ENCODE assay signal across 29 cellular contexts in genomic region chr12:63226792-63227463, GRCh38.
"Had no signal": no experiment of that assay in that cellular context is flagged by ENCODE, and none has a peak within 500 bp of the region (broad histone marks: within the 10 kb centered on the region; RNA-seq: fewer than 3 reads in every experiment).

No MANE protein-coding gene starts in this region.

- H3K4me3 ChIP-seq: ascending aorta, cardiac muscle cell had no signal

- FAIRE-seq: bronchial epithelial cell had no signal

- H3K4me1 ChIP-seq: ascending aorta had no signal

- H3K36me3 ChIP-seq: ascending aorta, cardiac muscle cell had no signal

- H3K9me3 ChIP-seq: ascending aorta had no signal

- H3K27ac ChIP-seq: ascending aorta, cardiac muscle cell, VCaP had no signal

- DNase-seq: activated B cell treated with CpG ODN at 0.5 μM for 24 hours; activated CD4-positive, alpha-beta memory T cell treated with anti-CD3 and anti-CD28 coated beads for 36 hours; activated CD4-positive, alpha-beta T cell treated with anti-CD3 and anti-CD28 coated beads for 4 hours; activated CD4-positive, alpha-beta T cell treated with anti-CD3 and anti-CD28 coated beads, Interleukin-2, amount 10 ng/mL, durations not matched to agents 24 days and 14 days; activated CD4-positive, alpha-beta T cell treated with anti-CD3 and anti-CD28 coated beads, Interleukin-2, amount 50 U/mL, for 1 hour; activated CD4-positive, alpha-beta T cell treated with anti-CD3 and anti-CD28 coated beads, Interleukin-2, amount 50 U/mL, for 4 hours; activated CD4-positive, CD25-positive, alpha-beta regulatory T cell treated with anti-CD3 and anti-CD28 coated beads, Interleukin-2, amount 50 U/mL, for 72 hours; activated CD8-positive, alpha-beta memory T cell treated with anti-CD3 and anti-CD28 coated beads for 24 hours; activated CD8-positive, alpha-beta memory T cell treated with anti-CD3 and anti-CD28 coated beads, Interleukin-2, amount 10 ng/mL, durations not matched to agents 7 days and 5 days; activated CD8-positive, alpha-beta memory T cell treated with anti-CD3 and anti-CD28 coated beads, Interleukin-2, amount 50 U/mL, for 48 hours; activated CD8-positive, alpha-beta T cell treated with anti-CD3 and anti-CD28 coated beads for 36 hours; activated effector memory CD4-positive, alpha-beta T cell treated with Interleukin-2 at 50 U/mL for 16 hours; activated gamma-delta T cell; activated naive CD4-positive, alpha-beta T cell treated with anti-CD3 and anti-CD28 coated beads, Interleukin-2, amount 10 ng/mL, durations not matched to agents 7 days and 5 days; activated naive CD4-positive, alpha-beta T cell treated with Interleukin-2 at 50 U/mL for 16 hours; activated naive CD8-positive, alpha-beta T cell treated with anti-CD3 and anti-CD28 coated beads, Interleukin-2, amount 10 ng/mL, durations not matched to agents 7 days and 5 days; activated naive CD8-positive, alpha-beta T cell treated with anti-CD3 and anti-CD28 coated beads, Interleukin-2, amount 50 U/mL, for 24 hours; activated T-cell treated with anti-CD3 and anti-CD28 coated beads, Interleukin-2, amount 50 U/mL, for 24 hours; activated T-cell treated with anti-CD3 and anti-CD28 coated beads, Interleukin-2, amount 50 U/mL, for 48 hours; amygdala; anterior cingulate cortex; caudate nucleus; cerebellar nuclear complex; T-helper 2 cell; T-helper 9 cell had no signal

- H3K27me3 ChIP-seq: ascending aorta, cardiac muscle cell had no signal

- ATAC-seq: activated CD8-positive, alpha-beta memory T cell treated with anti-CD3 and anti-CD28 coated beads, Interleukin-2, amount 10 ng/mL, durations not matched to agents 7 days and 5 days; activated CD8-positive, alpha-beta T cell treated with anti-CD3 and anti-CD28 coated beads for 36 hours; activated naive CD8-positive, alpha-beta T cell treated with anti-CD3 and anti-CD28 coated beads, Interleukin-2, amount 50 U/mL, for 24 hours had no signal
